1 cellular context compared by ENCODE assay signal in the genomic region with DNA sequence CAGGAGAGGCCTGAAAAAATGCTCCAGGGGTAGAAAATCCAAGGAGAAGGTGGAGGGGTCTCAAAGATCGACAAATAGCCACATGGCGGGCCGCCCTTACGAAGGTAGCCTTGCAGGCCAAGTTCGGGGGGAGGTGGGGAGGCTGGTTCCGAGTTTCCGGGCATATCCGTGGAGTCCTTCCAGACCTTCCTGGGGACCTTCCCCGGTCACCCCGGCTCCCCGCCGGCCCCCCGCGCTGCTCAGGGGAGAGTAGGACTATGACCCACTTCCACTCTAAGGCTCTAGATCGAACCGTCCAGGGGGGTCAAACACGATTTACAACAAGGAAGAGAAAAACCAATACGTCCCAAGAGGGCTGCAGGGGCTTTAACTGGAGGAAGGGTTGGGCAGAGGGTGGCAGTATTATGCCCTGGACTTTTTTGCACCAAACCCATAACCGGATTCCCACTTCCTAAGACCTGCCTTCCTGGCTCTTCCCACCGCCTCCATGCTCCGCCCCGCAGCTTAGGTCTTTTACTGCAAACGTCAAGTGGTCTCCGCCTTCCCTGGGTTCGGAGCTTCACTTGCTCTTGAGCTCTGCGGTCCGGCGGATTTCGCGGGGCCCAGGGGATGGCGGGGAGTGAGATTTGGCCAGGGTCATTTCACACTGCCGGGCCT.
TF ChIP-seq lines count a peak whose summit lies in the region.

No MANE protein-coding gene starts in this region.

TF ChIP-seq in HepG2, 621 proteins besides CTCF, POLR2A, EP300 and RAD21 (continued from another document):
- TF ChIP-seq, protein P1, sequence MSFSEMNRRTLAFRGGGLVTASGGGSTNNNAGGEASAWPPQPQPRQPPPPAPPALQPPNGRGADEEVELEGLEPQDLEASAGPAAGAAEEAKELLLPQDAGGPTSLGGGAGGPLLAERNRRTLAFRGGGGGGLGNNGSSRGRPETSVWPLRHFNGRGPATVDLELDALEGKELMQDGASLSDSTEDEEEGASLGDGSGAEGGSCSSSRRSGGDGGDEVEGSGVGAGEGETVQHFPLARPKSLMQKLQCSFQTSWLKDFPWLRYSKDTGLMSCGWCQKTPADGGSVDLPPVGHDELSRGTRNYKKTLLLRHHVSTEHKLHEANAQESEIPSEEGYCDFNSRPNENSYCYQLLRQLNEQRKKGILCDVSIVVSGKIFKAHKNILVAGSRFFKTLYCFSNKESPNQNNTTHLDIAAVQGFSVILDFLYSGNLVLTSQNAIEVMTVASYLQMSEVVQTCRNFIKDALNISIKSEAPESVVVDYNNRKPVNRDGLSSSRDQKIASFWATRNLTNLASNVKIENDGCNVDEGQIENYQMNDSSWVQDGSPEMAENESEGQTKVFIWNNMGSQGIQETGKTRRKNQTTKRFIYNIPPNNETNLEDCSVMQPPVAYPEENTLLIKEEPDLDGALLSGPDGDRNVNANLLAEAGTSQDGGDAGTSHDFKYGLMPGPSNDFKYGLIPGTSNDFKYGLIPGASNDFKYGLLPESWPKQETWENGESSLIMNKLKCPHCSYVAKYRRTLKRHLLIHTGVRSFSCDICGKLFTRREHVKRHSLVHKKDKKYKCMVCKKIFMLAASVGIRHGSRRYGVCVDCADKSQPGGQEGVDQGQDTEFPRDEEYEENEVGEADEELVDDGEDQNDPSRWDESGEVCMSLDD (CRISPR knock-in tag; IDR thresholded peaks at IDR 0.05; ENCODE audit: borderline replicate concordance) = no peak
- TF ChIP-seq MIER3 (CRISPR knock-in tag; IDR thresholded peaks at IDR 0.05; ENCODE audit: borderline replicate concordance) (no peak), ZNF703 (CRISPR knock-in tag; IDR thresholded peaks at IDR 0.05; ENCODE audit: borderline replicate concordance) (no peak), NFKB2 (CRISPR knock-in tag; IDR thresholded peaks at IDR 0.05; ENCODE audit: borderline replicate concordance) (peak; percentile 25; the same call in 1 of the 2 replicates), ZNF260 (CRISPR knock-in tag; IDR thresholded peaks at IDR 0.05; ENCODE audit: borderline replicate concordance, low read depth) (no peak), ZNF891 (CRISPR knock-in tag; IDR thresholded peaks at IDR 0.05) (0 out of 2 replicates have a peak, but pooled peaks have one; percentile 34), ZSCAN21 (CRISPR knock-in tag; IDR thresholded peaks at IDR 0.05; ENCODE audit: borderline replicate concordance) (no peak), ZNF44 (CRISPR knock-in tag; IDR thresholded peaks at IDR 0.05) (peak; percentile 52; the same call in 1 of the 2 replicates), ZNF883 (CRISPR knock-in tag; IDR thresholded peaks at IDR 0.05; ENCODE audit: not compliant biosample characterization) (peak; percentile 35)
- TF ChIP-seq, protein P2, sequence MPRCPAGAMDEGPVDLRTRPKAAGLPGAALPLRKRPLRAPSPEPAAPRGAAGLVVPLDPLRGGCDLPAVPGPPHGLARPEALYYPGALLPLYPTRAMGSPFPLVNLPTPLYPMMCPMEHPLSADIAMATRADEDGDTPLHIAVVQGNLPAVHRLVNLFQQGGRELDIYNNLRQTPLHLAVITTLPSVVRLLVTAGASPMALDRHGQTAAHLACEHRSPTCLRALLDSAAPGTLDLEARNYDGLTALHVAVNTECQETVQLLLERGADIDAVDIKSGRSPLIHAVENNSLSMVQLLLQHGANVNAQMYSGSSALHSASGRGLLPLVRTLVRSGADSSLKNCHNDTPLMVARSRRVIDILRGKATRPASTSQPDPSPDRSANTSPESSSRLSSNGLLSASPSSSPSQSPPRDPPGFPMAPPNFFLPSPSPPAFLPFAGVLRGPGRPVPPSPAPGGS (CRISPR knock-in tag; IDR thresholded peaks at IDR 0.05) = peak; percentile 29; the same call in 1 of the 2 replicates
- TF ChIP-seq, protein P3, sequence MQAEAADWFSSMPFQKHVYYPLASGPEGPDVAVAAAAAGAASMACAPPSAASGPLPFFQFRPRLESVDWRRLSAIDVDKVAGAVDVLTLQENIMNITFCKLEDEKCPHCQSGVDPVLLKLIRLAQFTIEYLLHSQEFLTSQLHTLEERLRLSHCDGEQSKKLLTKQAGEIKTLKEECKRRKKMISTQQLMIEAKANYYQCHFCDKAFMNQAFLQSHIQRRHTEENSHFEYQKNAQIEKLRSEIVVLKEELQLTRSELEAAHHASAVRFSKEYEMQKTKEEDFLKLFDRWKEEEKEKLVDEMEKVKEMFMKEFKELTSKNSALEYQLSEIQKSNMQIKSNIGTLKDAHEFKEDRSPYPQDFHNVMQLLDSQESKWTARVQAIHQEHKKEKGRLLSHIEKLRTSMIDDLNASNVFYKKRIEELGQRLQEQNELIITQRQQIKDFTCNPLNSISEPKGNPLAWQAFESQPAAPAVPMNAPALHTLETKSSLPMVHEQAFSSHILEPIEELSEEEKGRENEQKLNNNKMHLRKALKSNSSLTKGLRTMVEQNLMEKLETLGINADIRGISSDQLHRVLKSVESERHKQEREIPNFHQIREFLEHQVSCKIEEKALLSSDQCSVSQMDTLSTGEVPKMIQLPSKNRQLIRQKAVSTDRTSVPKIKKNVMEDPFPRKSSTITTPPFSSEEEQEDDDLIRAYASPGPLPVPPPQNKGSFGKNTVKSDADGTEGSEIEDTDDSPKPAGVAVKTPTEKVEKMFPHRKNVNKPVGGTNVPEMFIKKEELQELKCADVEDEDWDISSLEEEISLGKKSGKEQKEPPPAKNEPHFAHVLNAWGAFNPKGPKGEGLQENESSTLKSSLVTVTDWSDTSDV (CRISPR knock-in tag; IDR thresholded peaks at IDR 0.05) = 0 out of 2 replicates have a peak, but pooled peaks have one; percentile 23
